18 cellular contexts compared by ENCODE assay signal in genomic region chr14:55889124-55889523, GRCh38.
DNase-seq lines count a peak whose midpoint lies in the region; ATAC-seq, FAIRE-seq and TF ChIP-seq lines count a peak whose summit lies in the region.
"Had no signal": no experiment of that assay in that cellular context is flagged by ENCODE, and none has a peak within 500 bp of the region (broad histone marks: within the 10 kb centered on the region; RNA-seq: fewer than 3 reads in every experiment).

No MANE protein-coding gene starts in this region.

- no peak overlapping the region for H3K4me3 ChIP-seq in pancreas
- no peak overlapping the region for H3K4me3 ChIP-seq in effector memory CD4-positive, alpha-beta T cell (ENCODE audit: insufficient read depth, low read depth, low read length, poor library complexity, severe bottlenecking)
- H3K4me3 ChIP-seq: BLaER1 treated with 17β-estradiol and CSF1 and Interleukin-3, amounts not matched to agents 10 nM and 100 nM; lower lobe of right lung had no signal

- POLR2A ChIA-PET in RWPE1 (lab: Yijun Ruan, JAX; ENCODE audit: low non-redundant PET), result no interaction called here

- H3K4me1 ChIP-seq in pancreas, result peaks cover 4 to 10% (median 5%) of the 10 kb centered on the region in 3 donors
- H3K4me1 ChIP-seq in effector memory CD4-positive, alpha-beta T cell (ENCODE audit: control insufficient read depth, insufficient read depth, low read length, poor library complexity, severe bottlenecking), result no peaks in the 10 kb centered on the region
- H3K4me1 ChIP-seq: lower lobe of right lung had no signal

- WGBS in pancreas, 2 donors, result 9 to 14% methylated on average over 6 of the region's 6 CpGs

- intact Hi-C loops in pancreas (cut with DNase I), result no loop called here

- ATAC-seq in pancreas, result peak; percentile 85 to 95 (median 89)
- no peak for ATAC-seq in HG02870 (IDR thresholded peaks at IDR 0.05; ENCODE audit: unreplicated experiment)
- ATAC-seq: activated CD8-positive, alpha-beta memory T cell treated with anti-CD3 and anti-CD28 coated beads, Interleukin-2, amount 10 ng/mL, durations not matched to agents 7 days and 5 days; lower lobe of right lung; natural killer cell; sciatic nerve; stimulated activated memory B cell treated with anti-CD40 and anti-IgM and Interleukin-4, amounts not matched to agents 10 μg/mL and 1 μg/mL and 100 μg/mL, for 72 hours had no signal

- no peak for TF ChIP-seq CTCF in RWPE1 (conservative IDR thresholded peaks at IDR 0.05; ENCODE audit: low read depth)
- no peak for TF ChIP-seq CTCF in pancreas (IDR thresholded peaks at IDR 0.05)

- DNase-seq in DMS79 treated with DMSO at 0.1 percent for 48 hours (lab: John Stamatoyannopoulos, UW) (peak; percentile 97), NCI-H146 treated with DMSO at 0.1 percent for 48 hours (lab: John Stamatoyannopoulos, UW; ENCODE audit: unreplicated experiment) (peak; percentile 79), RWPE1 (ENCODE audit: low spot score) (peak; percentile 80), pancreas (peak in 2 of 6 donors; percentile 46 to 70), GM12891 (ENCODE audit: insufficient read length, low spot score) (no peak), NOMO-1 treated with DMSO at 0.1 percent for 48 hours (lab: John Stamatoyannopoulos, UW; ENCODE audit: unreplicated experiment) (no peak)
- DNase-seq in effector memory CD4-positive, alpha-beta T cell, result no peak
- DNase-seq: activated CD4-positive, CD25-positive, alpha-beta regulatory T cell; activated CD8-positive, alpha-beta memory T cell treated with anti-CD3 and anti-CD28 coated beads, Interleukin-2, amount 10 ng/mL, durations not matched to agents 7 days and 5 days; activated naive CD4-positive, alpha-beta T cell; dermis blood vessel endothelial cell; lower lobe of right lung; natural killer cell had no signal

- no peaks in the 10 kb centered on the region for H3K9me3 ChIP-seq in pancreas
- no peaks in the 10 kb centered on the region for H3K9me3 ChIP-seq in effector memory CD4-positive, alpha-beta T cell (ENCODE audit: control insufficient read depth, low read length)
- H3K9me3 ChIP-seq: BLaER1 treated with 17β-estradiol and CSF1 and Interleukin-3, amounts not matched to agents 10 nM and 100 nM; lower lobe of right lung had no signal

- FAIRE-seq in pancreas (lab: Jason Lieb, UNC), result no peak
- no peak for FAIRE-seq in GM12891 (lab: Jason Lieb, UNC)
- FAIRE-seq: astrocyte had no signal

- no peaks in the 10 kb centered on the region for H3K36me3 ChIP-seq in pancreas
- H3K36me3 ChIP-seq in effector memory CD4-positive, alpha-beta T cell (ENCODE audit: control insufficient read depth, insufficient read depth, low read length), result no peaks in the 10 kb centered on the region
- H3K36me3 ChIP-seq: BLaER1 treated with 17β-estradiol and CSF1 and Interleukin-3, amounts not matched to agents 10 nM and 100 nM; lower lobe of right lung had no signal

- CTCF ChIA-PET in RWPE1 (lab: Yijun Ruan, JAX), result interaction anchor here (0.6 kb wide), 3 partner anchors 611 to 1436 kb away, joined by 3 to 6 read pairs (median 4); no protein-coding TSS in a partner anchor

- TF ChIP-seq POLR2A in GM12891 (IDR thresholded peaks at IDR 0.05; ENCODE audit: low read depth, low read length), result no peak

- no peaks in the 10 kb centered on the region for H3K27me3 ChIP-seq in pancreas
- H3K27me3 ChIP-seq in effector memory CD4-positive, alpha-beta T cell (replicated peaks; ENCODE audit: control insufficient read depth, insufficient read depth, low read length, poor library complexity, severe bottlenecking), result no peaks in the 10 kb centered on the region
- H3K27me3 ChIP-seq: BLaER1 treated with 17β-estradiol and CSF1 and Interleukin-3, amounts not matched to agents 10 nM and 100 nM had no signal

- peak overlapping the region; percentile 67 for H3K27ac ChIP-seq in RWPE1
- no peak overlapping the region for H3K27ac ChIP-seq in pancreas
- no peak overlapping the region for H3K27ac ChIP-seq in effector memory CD4-positive, alpha-beta T cell (ENCODE audit: insufficient read depth, low read length, poor library complexity, severe bottlenecking)
- H3K27ac ChIP-seq: BLaER1 treated with 17β-estradiol and CSF1 and Interleukin-3, amounts not matched to agents 10 nM and 100 nM; lower lobe of right lung had no signal

TF ChIP-seq in GM12891, 5 proteins besides CTCF, POLR2A, EP300 and RAD21:
- TF ChIP-seq PAX5 (IDR thresholded peaks at IDR 0.05; ENCODE audit: insufficient read depth, low read length, severe bottlenecking), result no peak
- no peak for TF ChIP-seq TAF1 (IDR thresholded peaks at IDR 0.05; ENCODE audit: low read depth, low read length)
- TF ChIP-seq POU2F2 (IDR thresholded peaks at IDR 0.05; ENCODE audit: low read depth, low read length), result no peak
- TF ChIP-seq SPI1 (IDR thresholded peaks at IDR 0.05; ENCODE audit: low read depth, low read length), result no peak
- TF ChIP-seq POLR2AphosphoS5 (IDR thresholded peaks at IDR 0.05; ENCODE audit: low read depth, low read length), result no peak

Comparison
In these comparisons a context has a peak if more than half of its experiments do, and no peak if none do; other contexts are left out.
1. DNase-seq: peak in DMS79 treated with DMSO at 0.1 percent for 48 hours (single experiment), NCI-H146 treated with DMSO at 0.1 percent for 48 hours (single experiment) and RWPE1 (single experiment); none in effector memory CD4-positive, alpha-beta T cell (0 of 3), GM12891 (single experiment) and NOMO-1 treated with DMSO at 0.1 percent for 48 hours (single experiment).